In the genomic region with DNA sequence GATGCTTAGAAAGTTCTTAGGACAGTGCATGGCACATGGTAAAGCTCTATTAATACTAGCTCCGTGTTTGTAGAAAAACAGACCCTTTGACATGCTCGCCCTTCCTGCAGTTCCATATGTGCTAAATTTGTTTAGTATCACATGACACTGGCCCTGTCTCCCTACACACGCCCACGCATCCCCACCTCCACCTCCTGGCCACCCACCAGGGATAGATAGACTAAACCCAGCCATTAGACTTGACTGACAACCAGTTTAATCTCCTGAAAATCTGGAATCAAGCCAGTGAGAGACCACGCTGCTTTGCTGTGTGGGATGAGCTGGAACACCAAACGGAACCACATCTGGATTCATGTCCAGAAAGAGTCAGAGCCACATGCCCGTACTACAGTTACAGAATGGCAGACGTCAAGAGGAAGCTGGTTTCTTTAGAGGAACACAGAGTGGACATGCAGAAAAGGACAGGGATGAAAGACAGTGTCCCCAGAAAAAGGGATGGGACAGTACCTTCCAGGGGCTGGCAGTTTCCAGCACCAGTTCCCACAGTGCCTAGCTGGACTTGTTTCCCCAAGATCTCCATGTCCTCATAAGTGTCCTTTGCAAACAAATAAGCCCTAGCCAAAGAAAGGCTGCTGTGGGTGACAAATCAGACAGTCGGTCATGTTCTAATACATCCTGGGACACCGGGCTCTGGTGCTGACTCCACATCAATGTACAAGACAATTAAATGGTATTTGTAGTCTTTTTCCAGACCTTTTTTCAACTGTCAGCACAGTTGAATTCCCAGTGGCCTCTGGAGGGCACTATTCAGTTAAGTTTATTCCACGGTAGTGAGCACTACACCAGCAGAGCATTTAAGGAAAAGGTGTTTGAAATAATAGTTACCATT, we compare ENCODE assay signal across 8 cellular contexts.
DNase-seq lines count a peak whose midpoint lies in the region; ATAC-seq and TF ChIP-seq lines count a peak whose summit lies in the region.
"Had no signal": no experiment of that assay in that cellular context is flagged by ENCODE, and none has a peak within 500 bp of the region (broad histone marks: within the 10 kb centered on the region; RNA-seq: fewer than 3 reads in every experiment).

No MANE protein-coding gene starts in this region.

- H3K27ac Mint-ChIP-seq in activated naive CD4-positive, alpha-beta T cell treated with anti-CD3 and anti-CD28 coated beads, Interleukin-2, amount 10 ng/mL, durations not matched to agents 7 days and 5 days: no peak overlapping the region
- H3K27ac Mint-ChIP-seq in glutamatergic neuron (ENCODE audit: unreplicated experiment): no peak overlapping the region

- ATAC-seq in HG02610 (IDR thresholded peaks at IDR 0.05; ENCODE audit: unreplicated experiment): no peak

- CTCF ChIA-PET in OCI-LY7 (lab: Charles Lee; ENCODE audit: unreplicated experiment): interaction anchor here (0.6 to 1.5 kb wide), 3 partner anchors 85 to 268 kb away, joined by 3 to 4 read pairs (median 3); no protein-coding TSS in a partner anchor
- CTCF ChIA-PET in activated naive CD4-positive, alpha-beta T cell treated with anti-CD3 and anti-CD28 coated beads, Interleukin-2, amount 10 ng/mL, durations not matched to agents 7 days and 5 days (lab: Charles Lee): interaction anchor here (0.7 to 3.0 kb wide), 11 partner anchors 23 to 494 kb away, joined by 3 to 26 read pairs (median 4); no protein-coding TSS in a partner anchor

- H3K4me1 ChIP-seq in OCI-LY7 (ENCODE audit: insufficient read depth, low read length, poor library complexity, severe bottlenecking): peaks cover 5% of the 10 kb centered on the region
- no peaks in the 10 kb centered on the region for H3K4me1 ChIP-seq in prostate gland (replicated peaks)

- no TSS peak for BruUV-seq in OCI-LY7 (replicated peaks; lab: Mats Ljungman, UMichigan)

- H3K4me1 Mint-ChIP-seq in activated naive CD4-positive, alpha-beta T cell treated with anti-CD3 and anti-CD28 coated beads, Interleukin-2, amount 10 ng/mL, durations not matched to agents 7 days and 5 days: peaks cover 3% of the 10 kb centered on the region
- H3K4me1 Mint-ChIP-seq in glutamatergic neuron (ENCODE audit: low read depth, unreplicated experiment): no peaks in the 10 kb centered on the region
- H3K4me1 Mint-ChIP-seq: central memory CD8-positive, alpha-beta T cell had no signal

- intact Hi-C loops in OCI-LY7 (cut with micrococcal nuclease; ENCODE audit: unreplicated experiment): loop anchor here (1.0 to 5.0 kb wide), 4 partner anchors 243 to 788 kb away; no protein-coding TSS in a partner anchor
- intact Hi-C loops in prostate gland (cut with DNase I): loop anchor here (2.0 to 5.0 kb wide), 2 partner anchors 252 to 268 kb away; no protein-coding TSS in a partner anchor

- no peak for TF ChIP-seq POLR2A in prostate gland (IDR thresholded peaks at IDR 0.05)

- peak; percentile 26 for DNase-seq in HuH-7 (ENCODE audit: low spot score)
- DNase-seq in OCI-LY7 (ENCODE audit: low spot score): peak; percentile 80
- peak; percentile 55 for DNase-seq in activated naive CD4-positive, alpha-beta T cell treated with anti-CD3 and anti-CD28 coated beads, Interleukin-2, amount 10 ng/mL, durations not matched to agents 7 days and 5 days
- peak; percentile 27 for DNase-seq in glutamatergic neuron
- peak; percentile 65 for DNase-seq in prostate gland (ENCODE audit: low spot score)

- H2AFZ ChIP-seq in OCI-LY7 (ENCODE audit: low read length): peak overlapping the region; percentile 62; the same call in 1 of the 2 replicates

- POLR2A ChIA-PET in OCI-LY7 (lab: Charles Lee): interaction anchor here (1.4 kb wide), 1 partner anchor 8 kb away, joined by 5 read pairs; no protein-coding TSS in a partner anchor

- no peaks in the 10 kb centered on the region for H3K36me3 ChIP-seq in OCI-LY7 (ENCODE audit: insufficient read depth, low read length)
- no peaks in the 10 kb centered on the region for H3K36me3 ChIP-seq in prostate gland

- no peaks in the 10 kb centered on the region for H3K36me3 Mint-ChIP-seq in activated naive CD4-positive, alpha-beta T cell treated with anti-CD3 and anti-CD28 coated beads, Interleukin-2, amount 10 ng/mL, durations not matched to agents 7 days and 5 days
- H3K36me3 Mint-ChIP-seq in glutamatergic neuron (ENCODE audit: unreplicated experiment): peaks cover 9% of the 10 kb centered on the region

- H3K4me3 ChIP-seq in OCI-LY7 (ENCODE audit: low read depth, low read length, poor library complexity, severe bottlenecking) (no peak overlapping the region), prostate gland (no peak overlapping the region)

- no peak overlapping the region for H3K27ac ChIP-seq in OCI-LY7 (ENCODE audit: low read depth, low read length, poor library complexity, severe bottlenecking)
- H3K27ac ChIP-seq in prostate gland: no peak overlapping the region

- H3K4me2 ChIP-seq in OCI-LY7 (ENCODE audit: low read length): peak overlapping the region; percentile 23; the same call in 1 of the 2 replicates

- no peaks in the 10 kb centered on the region for H4K20me1 ChIP-seq in OCI-LY7 (ENCODE audit: insufficient read depth, low read length)

- H3K27me3 ChIP-seq in prostate gland (replicated peaks; ENCODE audit: insufficient read depth): no peaks in the 10 kb centered on the region

- no peak overlapping the region for H3K4me3 Mint-ChIP-seq in activated naive CD4-positive, alpha-beta T cell treated with anti-CD3 and anti-CD28 coated beads, Interleukin-2, amount 10 ng/mL, durations not matched to agents 7 days and 5 days
- H3K4me3 Mint-ChIP-seq in glutamatergic neuron (ENCODE audit: unreplicated experiment): no peak overlapping the region
- H3K4me3 Mint-ChIP-seq: central memory CD8-positive, alpha-beta T cell had no signal

- H3K9me3 ChIP-seq in OCI-LY7 (ENCODE audit: low read length) (no peaks in the 10 kb centered on the region), prostate gland (no peaks in the 10 kb centered on the region)

- no peaks in the 10 kb centered on the region for H3K9me2 ChIP-seq in OCI-LY7 (ENCODE audit: insufficient read depth, low read length)

- no peaks in the 10 kb centered on the region for H3K79me2 ChIP-seq in OCI-LY7 (ENCODE audit: insufficient read depth, low read depth, low read length)

- WGBS in prostate gland: 26% methylated on average over 11 of the region's 11 CpGs

- TF ChIP-seq CTCF in GM12872 (IDR thresholded peaks at IDR 0.05; ENCODE audit: insufficient read depth, low read depth, low read length) (peak; percentile 60; the same call in 2 of the 3 replicates), OCI-LY7 (conservative IDR thresholded peaks at IDR 0.05; ENCODE audit: low read length) (peak; percentile 94), glutamatergic neuron (IDR thresholded peaks at IDR 0.05; ENCODE audit: partially characterized antibody, unreplicated experiment) (peak; percentile 41), prostate gland (IDR thresholded peaks at IDR 0.05) (peak in 3 of 4 experiments; percentile 67 to 72 (median 72))

- no peaks in the 10 kb centered on the region for H3K27me3 Mint-ChIP-seq in activated naive CD4-positive, alpha-beta T cell treated with anti-CD3 and anti-CD28 coated beads, Interleukin-2, amount 10 ng/mL, durations not matched to agents 7 days and 5 days
- H3K27me3 Mint-ChIP-seq in glutamatergic neuron (ENCODE audit: unreplicated experiment): peaks cover 2% of the 10 kb centered on the region

- no peaks in the 10 kb centered on the region for H3K9me3 Mint-ChIP-seq in activated naive CD4-positive, alpha-beta T cell treated with anti-CD3 and anti-CD28 coated beads, Interleukin-2, amount 10 ng/mL, durations not matched to agents 7 days and 5 days
- no peaks in the 10 kb centered on the region for H3K9me3 Mint-ChIP-seq in glutamatergic neuron (ENCODE audit: unreplicated experiment)
- H3K9me3 Mint-ChIP-seq: central memory CD8-positive, alpha-beta T cell had no signal

Comparison
In these comparisons a context has a peak if more than half of its experiments do, and no peak if none do; other contexts are left out.
1. CTCF ChIP-seq: peak in every context shown above with its lines; median percentile 94 in OCI-LY7; 72 in prostate gland; 60 in GM12872; 41 in glutamatergic neuron.
2. DNase-seq: peak in every context shown above with its lines; median percentile 80 in OCI-LY7; 65 in prostate gland; 55 in activated naive CD4-positive, alpha-beta T cell treated with anti-CD3 and anti-CD28 coated beads, Interleukin-2, amount 10 ng/mL, durations not matched to agents 7 days and 5 days; 27 in glutamatergic neuron; 26 in HuH-7.